In the genomic region with DNA sequence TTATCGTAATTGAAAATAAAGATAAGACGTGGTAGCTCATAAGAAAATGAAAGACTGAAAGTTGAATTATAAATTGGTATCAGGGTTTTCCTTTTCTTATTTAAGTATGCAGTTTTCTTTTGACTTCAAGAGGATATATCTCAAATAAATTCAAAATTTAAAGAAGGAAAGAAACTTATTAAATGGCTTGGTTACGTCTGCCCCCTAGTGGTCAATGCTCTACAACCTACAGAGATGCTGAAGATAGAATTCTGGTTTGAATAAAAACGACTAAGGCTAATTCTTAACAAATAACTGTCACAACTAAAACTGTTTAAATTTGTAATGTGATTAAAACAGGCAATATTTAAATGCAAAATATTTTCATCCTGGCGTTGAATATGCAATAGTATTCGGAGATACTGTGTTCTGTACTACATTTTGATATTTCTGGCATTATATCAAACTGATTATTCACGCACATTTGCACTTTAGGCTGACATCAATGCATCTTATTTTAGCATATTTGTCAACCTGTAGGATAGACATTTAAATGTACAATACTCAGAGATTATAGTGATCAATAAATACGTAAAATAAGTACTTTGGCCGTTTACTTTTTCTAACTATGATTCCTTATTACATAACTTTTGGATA, we compare ENCODE assay signal across 9 cellular contexts. TPM values are rescaled to one million over a fixed set of nuclear protein-coding genes. Genes with fewer than 3 reads are reported as not detected.
DNase-seq lines count a peak whose midpoint lies in the region; ATAC-seq and TF ChIP-seq lines count a peak whose summit lies in the region.
"Had no signal": no experiment of that assay in that cellular context is flagged by ENCODE, and none has a peak within 500 bp of the region (broad histone marks: within the 10 kb centered on the region; RNA-seq: fewer than 3 reads in every experiment).

No MANE protein-coding gene starts in this region.

- H3K36me3 Mint-ChIP-seq in activated CD4-positive, alpha-beta memory T cell treated with anti-CD3 and anti-CD28 coated beads for 36 hours: no peaks in the 10 kb centered on the region
- no peaks in the 10 kb centered on the region for H3K36me3 Mint-ChIP-seq in osteocyte (ENCODE audit: unreplicated experiment)

- DNase-seq in COLO829 (ENCODE audit: low spot score) (peak; percentile 15), NCI-H446 (lab: John Stamatoyannopoulos, UW) (peak; percentile 73 to 89), fibroblast of pulmonary artery (ENCODE audit: low read depth) (peak; percentile 89), osteocyte (ENCODE audit: extremely low spot score, unreplicated experiment) (no peak)
- peak; percentile 44 for DNase-seq in activated CD4-positive, alpha-beta memory T cell treated with anti-CD3 and anti-CD28 coated beads for 36 hours

- H3K9me3 Mint-ChIP-seq in activated CD4-positive, alpha-beta memory T cell treated with anti-CD3 and anti-CD28 coated beads for 36 hours: no peaks in the 10 kb centered on the region
- H3K9me3 Mint-ChIP-seq in osteocyte (ENCODE audit: unreplicated experiment): no peaks in the 10 kb centered on the region
- H3K9me3 Mint-ChIP-seq: stimulated activated naive CD8-positive, alpha-beta T cell treated with anti-CD3 and anti-CD28 coated beads, Interleukin-15, Interleukin-2, amounts not matched to agents 100 ng/mL and 50 ng/mL, for 24 hours had no signal

- ATAC-seq in GM21515 (IDR thresholded peaks at IDR 0.05; ENCODE audit: unreplicated experiment): peak; percentile 44
- ATAC-seq in GM21825 (IDR thresholded peaks at IDR 0.05; ENCODE audit: unreplicated experiment): no peak
- no peak for ATAC-seq in HG03196 (IDR thresholded peaks at IDR 0.05; ENCODE audit: unreplicated experiment)

- H3K27me3 Mint-ChIP-seq in activated CD4-positive, alpha-beta memory T cell treated with anti-CD3 and anti-CD28 coated beads for 36 hours: peaks cover 1% of the 10 kb centered on the region
- no peaks in the 10 kb centered on the region for H3K27me3 Mint-ChIP-seq in osteocyte (ENCODE audit: unreplicated experiment)

- H3K4me3 ChIP-seq in fibroblast of pulmonary artery (replicated peaks; ENCODE audit: low read depth, low read length): no peak overlapping the region

- POLR2A ChIA-PET in activated CD4-positive, alpha-beta memory T cell treated with anti-CD3 and anti-CD28 coated beads for 36 hours (lab: Charles Lee): no interaction called here

- peaks cover 5% of the 10 kb centered on the region for H3K4me1 Mint-ChIP-seq in activated CD4-positive, alpha-beta memory T cell treated with anti-CD3 and anti-CD28 coated beads for 36 hours (ENCODE audit: low read depth)
- peaks cover 8% of the 10 kb centered on the region for H3K4me1 Mint-ChIP-seq in osteocyte (ENCODE audit: unreplicated experiment)

- CTCF ChIA-PET in activated CD4-positive, alpha-beta memory T cell treated with anti-CD3 and anti-CD28 coated beads for 36 hours (lab: Charles Lee): interaction anchor here (0.7 to 5.4 kb wide), 19 partner anchors 9 to 545 kb away, joined by 3 to 70 read pairs (median 5); a partner anchor contains a TSS

- H3K27ac Mint-ChIP-seq in activated CD4-positive, alpha-beta memory T cell treated with anti-CD3 and anti-CD28 coated beads for 36 hours: no peak overlapping the region
- no peak overlapping the region for H3K27ac Mint-ChIP-seq in osteocyte (ENCODE audit: unreplicated experiment)
- H3K27ac Mint-ChIP-seq: stimulated activated naive CD8-positive, alpha-beta T cell treated with anti-CD3 and anti-CD28 coated beads, Interleukin-15, Interleukin-2, amounts not matched to agents 100 ng/mL and 50 ng/mL, for 24 hours had no signal

- intact Hi-C loops in activated CD4-positive, alpha-beta memory T cell treated with anti-CD3 and anti-CD28 coated beads for 36 hours (cut with micrococcal nuclease): loop anchor here (1.0 to 2.0 kb wide), 4 partner anchors 59 to 546 kb away; no protein-coding TSS in a partner anchor

- TF ChIP-seq CTCF in fibroblast of pulmonary artery (IDR thresholded peaks at IDR 0.05; ENCODE audit: low read length, missing control alignments): peak; percentile 77
- peak; percentile 83 for TF ChIP-seq CTCF in osteocyte (IDR thresholded peaks at IDR 0.05)

- H3K4me3 Mint-ChIP-seq in activated CD4-positive, alpha-beta memory T cell treated with anti-CD3 and anti-CD28 coated beads for 36 hours: no peak overlapping the region
- no peak overlapping the region for H3K4me3 Mint-ChIP-seq in osteocyte (ENCODE audit: unreplicated experiment)
- H3K4me3 Mint-ChIP-seq: stimulated activated naive CD8-positive, alpha-beta T cell treated with anti-CD3 and anti-CD28 coated beads, Interleukin-15, Interleukin-2, amounts not matched to agents 100 ng/mL and 50 ng/mL, for 24 hours had no signal

RNA-seq across cellular contexts. Expression of a gene that starts 26.8 kb away (rescaled TPM):
- total RNA-seq in activated CD4-positive, alpha-beta memory T cell treated with anti-CD3 and anti-CD28 coated beads for 36 hours: 10 to 100 TPM; 56.1 to 60.1 TPM
- total RNA-seq in osteocyte: 14.2 and 19.7 TPM in 2 replicates

RNA-seq across cellular contexts. Expression of a gene that starts 56.2 kb away (rescaled TPM):
- 10 to 100 TPM; 32.8 to 38.3 TPM for total RNA-seq in activated CD4-positive, alpha-beta memory T cell treated with anti-CD3 and anti-CD28 coated beads for 36 hours
- 21.2 and 22.1 TPM in 2 replicates for total RNA-seq in osteocyte
